1 cellular context compared by ENCODE assay signal in the genomic region with DNA sequence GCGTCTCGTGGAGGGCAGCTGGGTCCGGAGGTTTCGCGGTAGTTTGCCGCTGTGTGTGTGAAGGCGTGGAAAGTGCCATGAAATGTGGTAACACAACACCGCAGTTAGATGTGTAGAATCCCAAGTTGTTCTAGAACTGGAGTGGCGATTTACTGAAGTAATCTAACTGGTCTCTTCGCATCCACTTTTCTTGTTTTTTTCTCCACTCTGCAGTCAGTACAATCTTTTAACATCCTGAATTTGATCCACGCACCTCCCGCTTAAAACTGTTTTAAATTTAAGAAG.
A peak's percentile ranks its signal among the peaks of the same experiment; 100 is the strongest.
TF ChIP-seq lines count a peak whose summit lies in the region.

No MANE protein-coding gene starts in this region.

TF ChIP-seq in HepG2, 621 proteins besides CTCF, POLR2A, EP300 and RAD21 (continued from another document and continues in another):
- TF ChIP-seq, protein P1, sequence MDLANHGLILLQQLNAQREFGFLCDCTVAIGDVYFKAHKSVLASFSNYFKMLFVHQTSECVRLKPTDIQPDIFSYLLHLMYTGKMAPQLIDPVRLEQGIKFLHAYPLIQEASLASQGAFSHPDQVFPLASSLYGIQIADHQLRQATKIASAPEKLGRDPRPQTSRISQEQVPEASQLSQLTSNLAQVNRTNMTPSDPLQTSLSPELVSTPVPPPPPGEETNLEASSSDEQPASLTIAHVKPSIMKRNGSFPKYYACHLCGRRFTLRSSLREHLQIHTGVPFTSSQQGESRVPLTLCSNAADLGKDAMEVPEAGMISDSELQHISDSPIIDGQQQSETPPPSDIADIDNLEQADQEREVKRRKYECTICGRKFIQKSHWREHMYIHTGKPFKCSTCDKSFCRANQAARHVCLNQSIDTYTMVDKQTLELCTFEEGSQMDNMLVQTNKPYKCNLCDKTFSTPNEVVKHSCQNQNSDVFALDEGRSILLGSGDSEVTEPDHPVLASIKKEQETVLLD (CRISPR knock-in tag; IDR thresholded peaks at IDR 0.05; ENCODE audit: low read depth): no peak
- TF ChIP-seq, protein P2, sequence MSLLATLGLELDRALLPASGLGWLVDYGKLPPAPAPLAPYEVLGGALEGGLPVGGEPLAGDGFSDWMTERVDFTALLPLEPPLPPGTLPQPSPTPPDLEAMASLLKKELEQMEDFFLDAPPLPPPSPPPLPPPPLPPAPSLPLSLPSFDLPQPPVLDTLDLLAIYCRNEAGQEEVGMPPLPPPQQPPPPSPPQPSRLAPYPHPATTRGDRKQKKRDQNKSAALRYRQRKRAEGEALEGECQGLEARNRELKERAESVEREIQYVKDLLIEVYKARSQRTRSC (CRISPR knock-in tag; IDR thresholded peaks at IDR 0.05; ENCODE audit: low read depth): no peak
- TF ChIP-seq, protein P3, sequence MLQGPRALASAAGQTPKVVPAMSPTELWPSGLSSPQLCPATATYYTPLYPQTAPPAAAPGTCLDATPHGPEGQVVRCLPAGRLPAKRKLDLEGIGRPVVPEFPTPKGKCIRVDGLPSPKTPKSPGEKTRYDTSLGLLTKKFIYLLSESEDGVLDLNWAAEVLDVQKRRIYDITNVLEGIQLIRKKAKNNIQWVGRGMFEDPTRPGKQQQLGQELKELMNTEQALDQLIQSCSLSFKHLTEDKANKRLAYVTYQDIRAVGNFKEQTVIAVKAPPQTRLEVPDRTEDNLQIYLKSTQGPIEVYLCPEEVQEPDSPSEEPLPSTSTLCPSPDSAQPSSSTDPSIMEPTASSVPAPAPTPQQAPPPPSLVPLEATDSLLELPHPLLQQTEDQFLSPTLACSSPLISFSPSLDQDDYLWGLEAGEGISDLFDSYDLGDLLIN (CRISPR knock-in tag; IDR thresholded peaks at IDR 0.05; ENCODE audit: borderline replicate concordance): 0 out of 2 replicates have a peak, but pooled peaks have one; percentile 2
- TF ChIP-seq, protein P4, sequence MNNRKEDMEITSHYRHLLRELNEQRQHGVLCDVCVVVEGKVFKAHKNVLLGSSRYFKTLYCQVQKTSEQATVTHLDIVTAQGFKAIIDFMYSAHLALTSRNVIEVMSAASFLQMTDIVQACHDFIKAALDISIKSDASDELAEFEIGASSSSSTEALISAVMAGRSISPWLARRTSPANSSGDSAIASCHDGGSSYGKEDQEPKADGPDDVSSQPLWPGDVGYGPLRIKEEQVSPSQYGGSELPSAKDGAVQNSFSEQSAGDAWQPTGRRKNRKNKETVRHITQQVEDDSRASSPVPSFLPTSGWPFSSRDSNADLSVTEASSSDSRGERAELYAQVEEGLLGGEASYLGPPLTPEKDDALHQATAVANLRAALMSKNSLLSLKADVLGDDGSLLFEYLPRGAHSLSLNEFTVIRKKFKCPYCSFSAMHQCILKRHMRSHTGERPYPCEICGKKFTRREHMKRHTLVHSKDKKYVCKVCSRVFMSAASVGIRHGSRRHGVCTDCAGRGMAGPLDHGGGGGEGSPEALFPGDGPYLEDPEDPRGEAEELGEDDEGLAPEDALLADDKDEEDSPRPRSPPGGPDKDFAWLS (CRISPR knock-in tag; IDR thresholded peaks at IDR 0.05; ENCODE audit: borderline replicate concordance): no peak
- TF ChIP-seq ELF4 (CRISPR knock-in tag; IDR thresholded peaks at IDR 0.05; ENCODE audit: borderline replicate concordance) (no peak), ZSCAN30 (CRISPR knock-in tag; IDR thresholded peaks at IDR 0.05) (no peak), ZSCAN22 (CRISPR knock-in tag; IDR thresholded peaks at IDR 0.05) (peak; percentile 12; the same call in 1 of the 2 replicates), KDM5A (IDR thresholded peaks at IDR 0.05; ENCODE audit: borderline replicate concordance, low read length) (peak; percentile 66; the same call in 1 of the 2 replicates), ZFX (CRISPR knock-in tag; IDR thresholded peaks at IDR 0.05; ENCODE audit: low read depth) (peak; percentile 52; the same call in 1 of the 2 replicates), TSC22D2 (CRISPR knock-in tag; IDR thresholded peaks at IDR 0.05; ENCODE audit: borderline replicate concordance) (no peak), FIP1L1 (IDR thresholded peaks at IDR 0.05; ENCODE audit: borderline replicate concordance, insufficient read depth, low read depth, low read length) (no peak), SIX4 (CRISPR knock-in tag; IDR thresholded peaks at IDR 0.05) (no peak), JARID2 (CRISPR knock-in tag; IDR thresholded peaks at IDR 0.05; ENCODE audit: insufficient replicate concordance) (no peak), RBFOX2 (IDR thresholded peaks at IDR 0.05; ENCODE audit: low read depth, low read length) (no peak), ZSCAN20 (CRISPR knock-in tag; IDR thresholded peaks at IDR 0.05; ENCODE audit: borderline replicate concordance) (no peak), ATF7 (IDR thresholded peaks at IDR 0.05) (no peak), ATF7 (CRISPR knock-in tag; IDR thresholded peaks at IDR 0.05) (no peak), ZNF530 (CRISPR knock-in tag; IDR thresholded peaks at IDR 0.05; ENCODE audit: low read depth) (no peak), NFATC3 (CRISPR knock-in tag; IDR thresholded peaks at IDR 0.05) (no peak), ZNF724P (CRISPR knock-in tag; IDR thresholded peaks at IDR 0.05; ENCODE audit: borderline replicate concordance) (0 out of 2 replicates have a peak, but pooled peaks have one; percentile 46), ZBTB3 (CRISPR knock-in tag; IDR thresholded peaks at IDR 0.05; ENCODE audit: borderline replicate concordance, low read depth) (peak; percentile 63; the same call in 1 of the 2 replicates), ZNF253 (CRISPR knock-in tag; IDR thresholded peaks at IDR 0.05; ENCODE audit: borderline replicate concordance) (no peak), SOX6 (IDR thresholded peaks at IDR 0.05) (no peak), SOX6 (CRISPR knock-in tag; IDR thresholded peaks at IDR 0.05) (no peak), ZSCAN31 (CRISPR knock-in tag; IDR thresholded peaks at IDR 0.05; ENCODE audit: low read depth) (no peak), HMGA1 (CRISPR knock-in tag; conservative IDR thresholded peaks at IDR 0.05) (no peak), XRCC5 (optimal IDR thresholded peaks at IDR 0.05; ENCODE audit: low read length) (no peak), ZMYM3 (CRISPR knock-in tag; IDR thresholded peaks at IDR 0.05) (no peak), EZH2 (conservative IDR thresholded peaks at IDR 0.05; ENCODE audit: low read depth, low read length) (no peak), ZNF230 (CRISPR knock-in tag; IDR thresholded peaks at IDR 0.05) (0 out of 2 replicates have a peak, but pooled peaks have one; percentile 55), ZFP1 (CRISPR knock-in tag; IDR thresholded peaks at IDR 0.05) (no peak), SMAD1 (CRISPR knock-in tag; IDR thresholded peaks at IDR 0.05; ENCODE audit: borderline replicate concordance, low read depth) (0 out of 2 replicates have a peak, but pooled peaks have one; percentile 8)
- TF ChIP-seq, protein P5, sequence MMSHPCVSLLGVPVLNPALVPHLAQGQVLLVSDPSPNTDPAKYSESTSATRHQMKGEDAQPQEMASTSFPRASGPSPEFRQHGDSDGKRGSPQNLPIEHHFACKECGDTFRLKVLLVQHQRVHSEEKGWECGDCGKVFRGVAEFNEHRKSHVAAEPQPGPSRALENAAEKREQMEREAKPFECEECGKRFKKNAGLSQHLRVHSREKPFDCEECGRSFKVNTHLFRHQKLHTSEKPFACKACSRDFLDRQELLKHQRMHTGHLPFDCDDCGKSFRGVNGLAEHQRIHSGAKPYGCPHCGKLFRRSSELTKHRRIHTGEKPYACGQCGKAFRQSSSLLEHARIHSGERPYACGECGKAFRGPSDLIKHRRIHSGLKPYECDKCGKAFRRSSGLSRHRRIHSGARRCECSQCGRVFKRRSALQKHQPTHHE (CRISPR knock-in tag; IDR thresholded peaks at IDR 0.05; ENCODE audit: borderline replicate concordance): no peak
- TF ChIP-seq, protein P6, sequence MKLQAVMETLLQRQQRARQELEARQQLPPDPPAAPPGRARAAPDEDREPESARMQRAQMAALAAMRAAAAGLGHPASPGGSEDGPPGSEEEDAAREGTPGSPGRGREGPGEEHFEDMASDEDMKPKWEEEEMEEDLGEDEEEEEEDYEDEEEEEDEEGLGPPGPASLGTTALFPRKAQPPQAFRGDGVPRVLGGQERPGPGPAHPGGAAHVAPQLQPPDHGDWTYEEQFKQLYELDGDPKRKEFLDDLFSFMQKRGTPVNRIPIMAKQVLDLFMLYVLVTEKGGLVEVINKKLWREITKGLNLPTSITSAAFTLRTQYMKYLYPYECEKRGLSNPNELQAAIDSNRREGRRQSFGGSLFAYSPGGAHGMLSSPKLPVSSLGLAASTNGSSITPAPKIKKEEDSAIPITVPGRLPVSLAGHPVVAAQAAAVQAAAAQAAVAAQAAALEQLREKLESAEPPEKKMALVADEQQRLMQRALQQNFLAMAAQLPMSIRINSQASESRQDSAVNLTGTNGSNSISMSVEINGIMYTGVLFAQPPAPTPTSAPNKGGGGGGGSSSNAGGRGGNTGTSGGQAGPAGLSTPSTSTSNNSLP (IDR thresholded peaks at IDR 0.05; ENCODE audit: low read depth, low read length): no peak
- TF ChIP-seq, protein P7, sequence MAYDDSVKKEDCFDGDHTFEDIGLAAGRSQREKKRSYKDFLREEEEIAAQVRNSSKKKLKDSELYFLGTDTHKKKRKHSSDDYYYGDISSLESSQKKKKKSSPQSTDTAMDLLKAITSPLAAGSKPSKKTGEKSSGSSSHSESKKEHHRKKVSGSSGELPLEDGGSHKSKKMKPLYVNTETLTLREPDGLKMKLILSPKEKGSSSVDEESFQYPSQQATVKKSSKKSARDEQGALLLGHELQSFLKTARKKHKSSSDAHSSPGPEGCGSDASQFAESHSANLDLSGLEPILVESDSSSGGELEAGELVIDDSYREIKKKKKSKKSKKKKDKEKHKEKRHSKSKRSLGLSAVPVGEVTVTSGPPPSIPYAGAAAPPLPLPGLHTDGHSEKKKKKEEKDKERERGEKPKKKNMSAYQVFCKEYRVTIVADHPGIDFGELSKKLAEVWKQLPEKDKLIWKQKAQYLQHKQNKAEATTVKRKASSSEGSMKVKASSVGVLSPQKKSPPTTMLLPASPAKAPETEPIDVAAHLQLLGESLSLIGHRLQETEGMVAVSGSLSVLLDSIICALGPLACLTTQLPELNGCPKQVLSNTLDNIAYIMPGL (CRISPR knock-in tag; IDR thresholded peaks at IDR 0.05; ENCODE audit: borderline replicate concordance in 1 of 2, low read depth in 1 of 2): peak in 1 of 2 experiments; percentile 13; a peak in 1 of 4 replicates
- TF ChIP-seq, protein P8, sequence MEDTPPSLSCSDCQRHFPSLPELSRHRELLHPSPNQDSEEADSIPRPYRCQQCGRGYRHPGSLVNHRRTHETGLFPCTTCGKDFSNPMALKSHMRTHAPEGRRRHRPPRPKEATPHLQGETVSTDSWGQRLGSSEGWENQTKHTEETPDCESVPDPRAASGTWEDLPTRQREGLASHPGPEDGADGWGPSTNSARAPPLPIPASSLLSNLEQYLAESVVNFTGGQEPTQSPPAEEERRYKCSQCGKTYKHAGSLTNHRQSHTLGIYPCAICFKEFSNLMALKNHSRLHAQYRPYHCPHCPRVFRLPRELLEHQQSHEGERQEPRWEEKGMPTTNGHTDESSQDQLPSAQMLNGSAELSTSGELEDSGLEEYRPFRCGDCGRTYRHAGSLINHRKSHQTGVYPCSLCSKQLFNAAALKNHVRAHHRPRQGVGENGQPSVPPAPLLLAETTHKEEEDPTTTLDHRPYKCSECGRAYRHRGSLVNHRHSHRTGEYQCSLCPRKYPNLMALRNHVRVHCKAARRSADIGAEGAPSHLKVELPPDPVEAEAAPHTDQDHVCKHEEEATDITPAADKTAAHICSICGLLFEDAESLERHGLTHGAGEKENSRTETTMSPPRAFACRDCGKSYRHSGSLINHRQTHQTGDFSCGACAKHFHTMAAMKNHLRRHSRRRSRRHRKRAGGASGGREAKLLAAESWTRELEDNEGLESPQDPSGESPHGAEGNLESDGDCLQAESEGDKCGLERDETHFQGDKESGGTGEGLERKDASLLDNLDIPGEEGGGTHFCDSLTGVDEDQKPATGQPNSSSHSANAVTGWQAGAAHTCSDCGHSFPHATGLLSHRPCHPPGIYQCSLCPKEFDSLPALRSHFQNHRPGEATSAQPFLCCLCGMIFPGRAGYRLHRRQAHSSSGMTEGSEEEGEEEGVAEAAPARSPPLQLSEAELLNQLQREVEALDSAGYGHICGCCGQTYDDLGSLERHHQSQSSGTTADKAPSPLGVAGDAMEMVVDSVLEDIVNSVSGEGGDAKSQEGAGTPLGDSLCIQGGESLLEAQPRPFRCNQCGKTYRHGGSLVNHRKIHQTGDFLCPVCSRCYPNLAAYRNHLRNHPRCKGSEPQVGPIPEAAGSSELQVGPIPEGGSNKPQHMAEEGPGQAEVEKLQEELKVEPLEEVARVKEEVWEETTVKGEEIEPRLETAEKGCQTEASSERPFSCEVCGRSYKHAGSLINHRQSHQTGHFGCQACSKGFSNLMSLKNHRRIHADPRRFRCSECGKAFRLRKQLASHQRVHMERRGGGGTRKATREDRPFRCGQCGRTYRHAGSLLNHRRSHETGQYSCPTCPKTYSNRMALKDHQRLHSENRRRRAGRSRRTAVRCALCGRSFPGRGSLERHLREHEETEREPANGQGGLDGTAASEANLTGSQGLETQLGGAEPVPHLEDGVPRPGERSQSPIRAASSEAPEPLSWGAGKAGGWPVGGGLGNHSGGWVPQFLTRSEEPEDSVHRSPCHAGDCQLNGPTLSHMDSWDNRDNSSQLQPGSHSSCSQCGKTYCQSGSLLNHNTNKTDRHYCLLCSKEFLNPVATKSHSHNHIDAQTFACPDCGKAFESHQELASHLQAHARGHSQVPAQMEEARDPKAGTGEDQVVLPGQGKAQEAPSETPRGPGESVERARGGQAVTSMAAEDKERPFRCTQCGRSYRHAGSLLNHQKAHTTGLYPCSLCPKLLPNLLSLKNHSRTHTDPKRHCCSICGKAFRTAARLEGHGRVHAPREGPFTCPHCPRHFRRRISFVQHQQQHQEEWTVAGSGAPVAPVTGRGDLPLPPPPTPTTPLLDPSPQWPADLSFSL (CRISPR knock-in tag; IDR thresholded peaks at IDR 0.05): 0 out of 2 replicates have a peak, but pooled peaks have one; percentile 12
- TF ChIP-seq, protein P9, sequence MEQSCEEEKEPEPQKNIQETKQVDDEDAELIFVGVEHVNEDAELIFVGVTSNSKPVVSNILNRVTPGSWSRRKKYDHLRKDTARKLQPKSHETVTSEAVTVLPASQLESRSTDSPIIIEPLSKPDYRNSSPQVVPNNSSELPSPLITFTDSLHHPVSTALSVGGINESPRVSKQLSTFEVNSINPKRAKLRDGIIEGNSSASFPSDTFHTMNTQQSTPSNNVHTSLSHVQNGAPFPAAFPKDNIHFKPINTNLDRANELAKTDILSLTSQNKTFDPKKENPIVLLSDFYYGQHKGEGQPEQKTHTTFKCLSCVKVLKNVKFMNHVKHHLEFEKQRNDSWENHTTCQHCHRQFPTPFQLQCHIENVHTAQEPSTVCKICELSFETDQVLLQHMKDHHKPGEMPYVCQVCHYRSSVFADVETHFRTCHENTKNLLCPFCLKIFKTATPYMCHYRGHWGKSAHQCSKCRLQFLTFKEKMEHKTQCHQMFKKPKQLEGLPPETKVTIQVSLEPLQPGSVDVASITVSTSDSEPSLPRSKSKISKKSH (CRISPR knock-in tag; IDR thresholded peaks at IDR 0.05; ENCODE audit: borderline replicate concordance): no peak
- TF ChIP-seq, protein P10, sequence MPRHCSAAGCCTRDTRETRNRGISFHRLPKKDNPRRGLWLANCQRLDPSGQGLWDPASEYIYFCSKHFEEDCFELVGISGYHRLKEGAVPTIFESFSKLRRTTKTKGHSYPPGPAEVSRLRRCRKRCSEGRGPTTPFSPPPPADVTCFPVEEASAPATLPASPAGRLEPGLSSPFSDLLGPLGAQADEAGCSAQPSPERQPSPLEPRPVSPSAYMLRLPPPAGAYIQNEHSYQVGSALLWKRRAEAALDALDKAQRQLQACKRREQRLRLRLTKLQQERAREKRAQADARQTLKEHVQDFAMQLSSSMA (CRISPR knock-in tag; IDR thresholded peaks at IDR 0.05): 0 out of 2 replicates have a peak, but pooled peaks have one; percentile 37
- TF ChIP-seq, protein P11, sequence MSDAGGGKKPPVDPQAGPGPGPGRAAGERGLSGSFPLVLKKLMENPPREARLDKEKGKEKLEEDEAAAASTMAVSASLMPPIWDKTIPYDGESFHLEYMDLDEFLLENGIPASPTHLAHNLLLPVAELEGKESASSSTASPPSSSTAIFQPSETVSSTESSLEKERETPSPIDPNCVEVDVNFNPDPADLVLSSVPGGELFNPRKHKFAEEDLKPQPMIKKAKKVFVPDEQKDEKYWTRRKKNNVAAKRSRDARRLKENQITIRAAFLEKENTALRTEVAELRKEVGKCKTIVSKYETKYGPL (CRISPR knock-in tag; IDR thresholded peaks at IDR 0.05): no peak
